Comparison of ENCODE assay signal across 23 cellular contexts in the genomic region with DNA sequence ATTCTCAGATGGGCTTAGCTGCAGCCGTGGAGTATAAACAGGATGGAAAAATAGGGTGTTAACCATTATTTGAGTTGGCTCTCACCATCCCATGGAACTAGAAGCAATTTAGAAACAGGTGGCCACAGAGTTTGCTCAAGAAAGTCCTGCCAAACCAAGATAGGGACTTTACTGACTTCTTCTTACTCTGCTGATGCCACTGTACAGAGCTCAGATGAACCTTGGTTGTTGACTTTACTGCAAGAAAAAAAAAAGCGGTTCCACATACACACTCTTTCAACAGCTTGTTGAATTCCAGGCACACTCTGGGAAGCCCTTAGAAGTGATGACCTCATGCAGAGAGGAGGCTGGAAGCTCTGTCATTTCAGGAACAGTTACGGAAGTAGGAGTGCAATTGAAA.
DNase-seq lines count a peak whose midpoint lies in the region; ATAC-seq and TF ChIP-seq lines count a peak whose summit lies in the region.
"Had no signal": no experiment of that assay in that cellular context is flagged by ENCODE, and none has a peak within 500 bp of the region (broad histone marks: within the 10 kb centered on the region; RNA-seq: fewer than 3 reads in every experiment).

No MANE protein-coding gene starts in this region.

- no peaks in the 10 kb centered on the region for H3K9me2 ChIP-seq in PC-3 (replicated peaks; ENCODE audit: low read length)

- H4K20me1 ChIP-seq in PC-3 (ENCODE audit: low read length), result no peaks in the 10 kb centered on the region

- H3K9ac ChIP-seq in neuronal stem cell (ENCODE audit: low read depth, low read length, poor library complexity), result no peak overlapping the region
- H3K9ac ChIP-seq in PC-3 (ENCODE audit: low read length), result no peak overlapping the region

- no peak overlapping the region for H3K23ac ChIP-seq in neuronal stem cell (ENCODE audit: low read depth, low read length, poor library complexity)

- CTCF ChIA-PET in PC-3 (lab: Charles Lee), result no interaction called here

- H3K18ac ChIP-seq in neuronal stem cell (ENCODE audit: low read length), result no peak overlapping the region

- POLR2A ChIA-PET in PC-3 (lab: Charles Lee; ENCODE audit: unreplicated experiment), result no interaction called here

- H2AK5ac ChIP-seq in neuronal stem cell (ENCODE audit: low read depth, low read length), result no peak overlapping the region

- no peaks in the 10 kb centered on the region for H3K79me1 ChIP-seq in neuronal stem cell (ENCODE audit: low read depth, low read length)

- H3K4ac ChIP-seq in neuronal stem cell (ENCODE audit: low read length), result no peak overlapping the region

- no peaks in the 10 kb centered on the region for H3K79me2 ChIP-seq in PC-3 (ENCODE audit: low read length)

- TF ChIP-seq CTCF in kidney epithelial cell (IDR thresholded peaks at IDR 0.05; ENCODE audit: insufficient read depth, low read length, poor library complexity, severe bottlenecking) (no peak), PC-3 (conservative IDR thresholded peaks at IDR 0.05; ENCODE audit: low read depth, low read length) (no peak)

- BruUV-seq in PC-3 (replicated peaks; lab: Mats Ljungman, UMichigan), result no TSS peak

- no peak overlapping the region for H2BK5ac ChIP-seq in neuronal stem cell (ENCODE audit: low read length)

- no peak overlapping the region for H3K14ac ChIP-seq in neuronal stem cell (ENCODE audit: low read length)

- H2BK12ac ChIP-seq in neuronal stem cell (ENCODE audit: low read length), result no peak overlapping the region

- ATAC-seq in esophagus mucosa (no peak), PC-3 (no peak)
- ATAC-seq: GM23338, mucosa of descending colon, WTC11 had no signal

- no peak overlapping the region for H4K8ac ChIP-seq in neuronal stem cell (ENCODE audit: low read depth, low read length)

- H2AFZ ChIP-seq in neuronal stem cell (ENCODE audit: low read length) (peak overlapping the region; percentile 66), PC-3 (ENCODE audit: low read length) (no peak overlapping the region)
- H2AFZ ChIP-seq: GM23338 had no signal

- no CpG with 5 or more reads among the region's 3 CpGs for WGBS in neuronal stem cell (ENCODE audit: extremely low coverage in 2 of 2, insufficient read length in 2 of 2, insufficient replicate concordance in 1 of 2), 2 donors

- H3K36me3 ChIP-seq in kidney epithelial cell (ENCODE audit: control insufficient read depth, insufficient read depth, low read length), result no peaks in the 10 kb centered on the region
- H3K36me3 ChIP-seq in neuronal stem cell (replicated peaks in 1 of 2; ENCODE audit: control insufficient read depth in 2 of 2, insufficient read depth in 2 of 2, low read length in 2 of 2), result no peaks in the 10 kb centered on the region
- H3K36me3 ChIP-seq in PC-3 (ENCODE audit: low read depth, low read length), result no peaks in the 10 kb centered on the region
- H3K36me3 ChIP-seq: sigmoid colon, tibial nerve had no signal

- H3K27ac ChIP-seq in neuronal stem cell (replicated peaks; ENCODE audit: low read length) (no peak overlapping the region), PC-3 (ENCODE audit: low read length) (no peak overlapping the region)
- H3K27ac ChIP-seq: sigmoid colon, tibial nerve had no signal

- DNase-seq in NCI-H345 treated with DMSO at 0.1 percent for 48 hours (lab: John Stamatoyannopoulos, UW; ENCODE audit: unreplicated experiment) (peak; percentile 18), astrocyte of the hippocampus (ENCODE audit: low read depth, low spot score) (peak; percentile 2), kidney epithelial cell (ENCODE audit: low read depth) (peak; percentile 10), neuronal stem cell (ENCODE audit: low spot score) (no peak), NCI-H1694 treated with DMSO at 0.1 percent for 48 hours (lab: John Stamatoyannopoulos, UW) (no peak), HuH-7 (ENCODE audit: low spot score) (no peak), PC-3 (no peak)
- DNase-seq: activated CD4-positive, alpha-beta memory T cell treated with anti-CD3 and anti-CD28 coated beads for 36 hours; activated naive CD4-positive, alpha-beta T cell treated with Interleukin-2 at 50 U/mL for 16 hours; activated T-cell treated with anti-CD3 and anti-CD28 coated beads, Interleukin-2, amount 50 U/mL, for 1 hour; aorta; effector memory CD4-positive, alpha-beta T cell; mucosa of descending colon; NCI-H1092 treated with DMSO at 0.1 percent for 48 hours; NCI-H2081 treated with DMSO at 0.1 percent for 48 hours; NCI-H82; occipital lobe; sigmoid colon; stimulated activated naive CD4-positive, alpha-beta T cell treated with Interleukin-2 at 50 U/mL for 16 hours had no signal

- no peak overlapping the region for H2BK15ac ChIP-seq in neuronal stem cell (ENCODE audit: low read length)

- no peaks in the 10 kb centered on the region for H3F3A ChIP-seq in PC-3 (ENCODE audit: low read length, unreplicated experiment)

- H3K4me3 ChIP-seq in kidney epithelial cell (ENCODE audit: low read depth, low read length) (no peak overlapping the region), neuronal stem cell (ENCODE audit: low read length in 2 of 2) (no peak overlapping the region), PC-3 (ENCODE audit: low read length) (no peak overlapping the region)
- H3K4me3 ChIP-seq: GM23338, mucosa of descending colon, sigmoid colon, tibial nerve had no signal

- H3K4me2 ChIP-seq in neuronal stem cell (ENCODE audit: insufficient read depth, low read length, poor library complexity, severe bottlenecking), result no peak overlapping the region
- H3K4me2 ChIP-seq in PC-3 (ENCODE audit: low read length), result no peak overlapping the region
- H3K4me2 ChIP-seq: GM23338 had no signal

- H3K9me3 ChIP-seq in neuronal stem cell (replicated peaks in 1 of 2; ENCODE audit: control insufficient read depth in 2 of 2, insufficient read depth in 1 of 2, low read depth in 1 of 2, low read length in 2 of 2), result no peaks in the 10 kb centered on the region
- no peaks in the 10 kb centered on the region for H3K9me3 ChIP-seq in PC-3 (ENCODE audit: low read length)
- H3K9me3 ChIP-seq: mucosa of descending colon, sigmoid colon, tibial nerve had no signal

- H3K4me1 ChIP-seq in neuronal stem cell (ENCODE audit: control insufficient read depth in 2 of 2, insufficient read depth in 1 of 2, low read depth in 1 of 2, low read length in 2 of 2), result peaks cover 4 to 8% of the 10 kb centered on the region in 2 donors
- no peaks in the 10 kb centered on the region for H3K4me1 ChIP-seq in PC-3 (ENCODE audit: insufficient read depth, low read length)
- H3K4me1 ChIP-seq: tibial nerve had no signal

- no peak overlapping the region for H4K91ac ChIP-seq in neuronal stem cell (ENCODE audit: low read depth, low read length, poor library complexity)

- intact Hi-C loops in PC-3 (cut with micrococcal nuclease), result no loop called here

- H2BK120ac ChIP-seq in neuronal stem cell (ENCODE audit: low read depth, low read length), result no peak overlapping the region

- H3K27me3 ChIP-seq in kidney epithelial cell (ENCODE audit: control insufficient read depth, insufficient read depth, low read length), result no peaks in the 10 kb centered on the region
- H3K27me3 ChIP-seq in neuronal stem cell (ENCODE audit: control insufficient read depth in 3 of 3, insufficient read depth in 3 of 3, low read depth in 1 of 3, low read length in 3 of 3), result no peaks in the 10 kb centered on the region
- no peaks in the 10 kb centered on the region for H3K27me3 ChIP-seq in PC-3 (ENCODE audit: low read length)
- H3K27me3 ChIP-seq: sigmoid colon, tibial nerve had no signal

Comparison
In these comparisons a context has a peak if more than half of its experiments do, and no peak if none do; other contexts are left out.
1. DNase-seq: peak in NCI-H345 treated with DMSO at 0.1 percent for 48 hours (single experiment), astrocyte of the hippocampus (single experiment) and kidney epithelial cell (single experiment); none in neuronal stem cell (single experiment), NCI-H1694 treated with DMSO at 0.1 percent for 48 hours (single experiment), HuH-7 (single experiment) and PC-3 (single experiment).